In genomic region chr17:17089206-17089550, GRCh38 we compare ENCODE assay signal across 19 cellular contexts. TPM values are rescaled to one million over a fixed set of nuclear protein-coding genes. Genes with fewer than 3 reads are reported as not detected.
DNase-seq lines count a peak whose midpoint lies in the region; ATAC-seq and TF ChIP-seq lines count a peak whose summit lies in the region.
"Had no signal": no experiment of that assay in that cellular context is flagged by ENCODE, and none has a peak within 500 bp of the region (broad histone marks: within the 10 kb centered on the region; RNA-seq: fewer than 3 reads in every experiment).

No MANE protein-coding gene starts in this region.

- H3K27me3 ChIP-seq in H9 (ENCODE audit: insufficient read depth, low read length) (no peaks in the 10 kb centered on the region), psoas muscle (ENCODE audit: insufficient read depth in 3 of 3, low read length in 2 of 3) (no peaks in the 10 kb centered on the region)
- H3K27me3 ChIP-seq: vagina had no signal

- H3K27ac Mint-ChIP-seq in activated CD4-positive, alpha-beta T cell treated with anti-CD3 and anti-CD28 coated beads, Interleukin-2, amount 10 ng/mL, durations not matched to agents 7 days and 5 days, result peak overlapping the region; percentile 79
- H3K27ac Mint-ChIP-seq in H9, result peak overlapping the region; percentile 4 to 53 (median 34); a peak in 2 of 7 replicates
- H3K27ac Mint-ChIP-seq in activated naive CD8-positive, alpha-beta T cell treated with anti-CD3 and anti-CD28 coated beads for 36 hours, result peak overlapping the region; percentile 32

- no peak overlapping the region for H3K14ac ChIP-seq in H9 (ENCODE audit: insufficient read depth, low read length)

- H3T11ph ChIP-seq in H9 (ENCODE audit: low read length), result no peak overlapping the region

- CTCF ChIA-PET in activated CD4-positive, alpha-beta T cell treated with anti-CD3 and anti-CD28 coated beads, Interleukin-2, amount 10 ng/mL, durations not matched to agents 7 days and 5 days (lab: Charles Lee), result interaction anchor here (1.0 to 1.7 kb wide), 3 partner anchors 15 to 53 kb away, joined by 3 to 5 read pairs (median 5); no protein-coding TSS in a partner anchor

- H3K23ac ChIP-seq in H9 (ENCODE audit: insufficient read length, low read depth, low read length), result no peak overlapping the region

- H2BK5ac ChIP-seq in H9 (ENCODE audit: insufficient read length, low read length), result no peak overlapping the region

- peaks cover 6% of the 10 kb centered on the region for H3K4me1 ChIP-seq in H9 (ENCODE audit: insufficient read depth, low read length)
- peaks cover 81% of the 10 kb centered on the region for H3K4me1 ChIP-seq in psoas muscle
- H3K4me1 ChIP-seq: prostate gland had no signal

- no peaks in the 10 kb centered on the region for H4K20me1 ChIP-seq in H9 (ENCODE audit: control insufficient read depth, insufficient read depth, insufficient read length)

- H3K56ac ChIP-seq in H9 (ENCODE audit: insufficient read length, low read depth, low read length), result no peak overlapping the region

- H3K4me3 Mint-ChIP-seq in activated CD4-positive, alpha-beta T cell treated with anti-CD3 and anti-CD28 coated beads, Interleukin-2, amount 10 ng/mL, durations not matched to agents 7 days and 5 days, result no peak overlapping the region
- no peak overlapping the region for H3K4me3 Mint-ChIP-seq in H9
- H3K4me3 Mint-ChIP-seq in activated naive CD8-positive, alpha-beta T cell treated with anti-CD3 and anti-CD28 coated beads for 36 hours, result no peak overlapping the region

- H4K5ac ChIP-seq in H9 (ENCODE audit: insufficient read length, low read depth, low read length), result no peak overlapping the region

- no peak overlapping the region for H2BK15ac ChIP-seq in H9 (ENCODE audit: low read depth, low read length)

- H3K36me3 ChIP-seq in psoas muscle (ENCODE audit: insufficient read depth in 1 of 2, low read depth in 1 of 2), result peaks cover 0 to 21% of the 10 kb centered on the region in 2 donors
- H3K36me3 ChIP-seq: prostate gland, vagina had no signal

- H3K4me1 Mint-ChIP-seq in activated CD4-positive, alpha-beta T cell treated with anti-CD3 and anti-CD28 coated beads, Interleukin-2, amount 10 ng/mL, durations not matched to agents 7 days and 5 days, result peaks cover 21% of the 10 kb centered on the region
- H3K4me1 Mint-ChIP-seq in H9, result peaks cover 26 to 36% of the 10 kb centered on the region in 2 experiments
- H3K4me1 Mint-ChIP-seq in activated naive CD8-positive, alpha-beta T cell treated with anti-CD3 and anti-CD28 coated beads for 36 hours, result peaks cover 31% of the 10 kb centered on the region

- H2AK5ac ChIP-seq in H9 (ENCODE audit: insufficient read length, low read length), result no peak overlapping the region

- no peaks in the 10 kb centered on the region for H3K79me2 ChIP-seq in H9 (ENCODE audit: insufficient read depth, low read length)

- intact Hi-C loops in psoas muscle (cut with DNase I), result no loop called here

- no peaks in the 10 kb centered on the region for H3K23me2 ChIP-seq in H9 (ENCODE audit: insufficient read length, low read depth, low read length, poor library complexity, severe bottlenecking)

- H3K4me2 ChIP-seq in H9 (ENCODE audit: insufficient read depth, insufficient read length, low read length), result no peak overlapping the region
- H3K4me2 ChIP-seq: KMS-11 had no signal

- no peak overlapping the region for H3K9ac ChIP-seq in H9 (ENCODE audit: extremely low read depth, insufficient read length, low read length)
- H3K9ac ChIP-seq: KMS-11 had no signal

- H2BK20ac ChIP-seq in H9 (ENCODE audit: low read depth, low read length, poor library complexity, severe bottlenecking), result no peak overlapping the region

- H2BK120ac ChIP-seq in H9 (ENCODE audit: low read depth, low read length, poor library complexity, severe bottlenecking), result no peak overlapping the region

- no peaks in the 10 kb centered on the region for H3K27me3 Mint-ChIP-seq in activated CD4-positive, alpha-beta T cell treated with anti-CD3 and anti-CD28 coated beads, Interleukin-2, amount 10 ng/mL, durations not matched to agents 7 days and 5 days
- H3K27me3 Mint-ChIP-seq in H9 (ENCODE audit: low read depth), result no peaks in the 10 kb centered on the region
- H3K27me3 Mint-ChIP-seq in activated naive CD8-positive, alpha-beta T cell treated with anti-CD3 and anti-CD28 coated beads for 36 hours, result no peaks in the 10 kb centered on the region
- H3K27me3 Mint-ChIP-seq: naive B cell had no signal

- no peak overlapping the region for H4K91ac ChIP-seq in H9 (ENCODE audit: insufficient read length, low read depth, low read length)

- no peak overlapping the region for H2BK12ac ChIP-seq in H9 (ENCODE audit: insufficient read length, low read depth, low read length)

- ATAC-seq in psoas muscle (no peak), SK-N-SH treated with all-trans-retinoic acid at 6 μM for 48 hours (no peak), GM18517 (IDR thresholded peaks at IDR 0.05; ENCODE audit: unreplicated experiment) (no peak)
- ATAC-seq: Right ventricle myocardium inferior had no signal

- H3K27ac ChIP-seq in H9 (ENCODE audit: insufficient read length, low read depth, low read length) (no peak overlapping the region), psoas muscle (peak overlapping the region; percentile 81)
- H3K27ac ChIP-seq: KMS-11, prostate gland, vagina had no signal

- no peaks in the 10 kb centered on the region for H3K9me3 Mint-ChIP-seq in activated CD4-positive, alpha-beta T cell treated with anti-CD3 and anti-CD28 coated beads, Interleukin-2, amount 10 ng/mL, durations not matched to agents 7 days and 5 days
- H3K9me3 Mint-ChIP-seq in H9, result no peaks in the 10 kb centered on the region
- H3K9me3 Mint-ChIP-seq in activated naive CD8-positive, alpha-beta T cell treated with anti-CD3 and anti-CD28 coated beads for 36 hours, result no peaks in the 10 kb centered on the region
- H3K9me3 Mint-ChIP-seq: naive B cell had no signal

- WGBS in H9 (ENCODE audit: extremely low coverage, insufficient read length, low lambda C conversion rate), result no CpG with 5 or more reads among the region's 3 CpGs
- WGBS in psoas muscle, 3 donors, result 53 to 63% (median 58%) methylated on average over 3 of the region's 3 CpGs

- POLR2A ChIA-PET in activated CD4-positive, alpha-beta T cell treated with anti-CD3 and anti-CD28 coated beads, Interleukin-2, amount 10 ng/mL, durations not matched to agents 7 days and 5 days (lab: Charles Lee), result interaction anchor here (0.9 kb wide), 1 partner anchor 42 kb away, joined by 3 read pairs; no protein-coding TSS in a partner anchor

- no peak overlapping the region for H4K8ac ChIP-seq in H9 (replicated peaks; ENCODE audit: insufficient read length, low read depth, low read length)

- no peak overlapping the region for H3K18ac ChIP-seq in H9 (ENCODE audit: insufficient read length, low read depth, low read length)

- no peak overlapping the region for H2AFZ ChIP-seq in H9 (ENCODE audit: low read length)

- H3K4ac ChIP-seq in H9 (ENCODE audit: low read depth, low read length), result no peak overlapping the region

- H3K79me1 ChIP-seq in H9 (ENCODE audit: insufficient read depth, low read depth, low read length, poor library complexity, severe bottlenecking), result no peaks in the 10 kb centered on the region

- no peak for TF ChIP-seq CTCF in H9 (conservative IDR thresholded peaks at IDR 0.05)
- no peak for TF ChIP-seq CTCF in psoas muscle (IDR thresholded peaks at IDR 0.05)

- peaks cover 9% of the 10 kb centered on the region for H3K36me3 Mint-ChIP-seq in activated CD4-positive, alpha-beta T cell treated with anti-CD3 and anti-CD28 coated beads, Interleukin-2, amount 10 ng/mL, durations not matched to agents 7 days and 5 days (ENCODE audit: low read depth)
- peaks cover 0 to 14% (median 6%) of the 10 kb centered on the region in 3 experiments; a peak in 5 of 7 replicates for H3K36me3 Mint-ChIP-seq in H9 (ENCODE audit: insufficient read depth in 1 of 3, low read depth in 3 of 3)
- H3K36me3 Mint-ChIP-seq in activated naive CD8-positive, alpha-beta T cell treated with anti-CD3 and anti-CD28 coated beads for 36 hours, result peaks cover 6% of the 10 kb centered on the region

- DNase-seq in activated CD4-positive, alpha-beta T cell treated with anti-CD3 and anti-CD28 coated beads, Interleukin-2, amount 10 ng/mL, durations not matched to agents 7 days and 5 days, result no peak
- DNase-seq in activated CD4-positive, alpha-beta T cell treated with anti-CD3 and anti-CD28 coated beads for 4 hours, result no peak
- DNase-seq in H9 (no peak), psoas muscle (no peak), anterior cingulate cortex (lab: John Stamatoyannopoulos, UW) (no peak)
- DNase-seq in activated naive CD8-positive, alpha-beta T cell treated with anti-CD3 and anti-CD28 coated beads for 36 hours, result no peak
- DNase-seq: ACHN; activated CD4-positive, alpha-beta T cell treated with anti-CD3 and anti-CD28 coated beads for 48 hours; naive B cell; NCI-H2227 treated with DMSO at 0.1 percent for 48 hours; stimulated activated CD4-positive, alpha-beta T cell treated with anti-CD3 and anti-CD28 coated beads, Interleukin-12 subunit alpha, Interleukin-12 subunit beta, amount 100 ng/mL, for 4 hours; stimulated activated naive CD4-positive, alpha-beta T cell treated with Interleukin-2 at 50 U/mL for 16 hours had no signal

- H3K9me3 ChIP-seq in H9 (ENCODE audit: control insufficient read depth, low read depth, low read length) (no peaks in the 10 kb centered on the region), psoas muscle (no peaks in the 10 kb centered on the region)
- H3K9me3 ChIP-seq: prostate gland, vagina had no signal

- H3K4me3 ChIP-seq in psoas muscle, result no peak overlapping the region
- H3K4me3 ChIP-seq: lung, prostate gland, vagina had no signal

TF ChIP-seq in SK-N-SH treated with all-trans-retinoic acid at 6 μM for 48 hours, 23 proteins besides CTCF, POLR2A, EP300 and RAD21 (continues in another document):
- TF ChIP-seq ISL1 (CRISPR knock-in tag; IDR thresholded peaks at IDR 0.05), result no peak
- TF ChIP-seq ARNTL (CRISPR knock-in tag; IDR thresholded peaks at IDR 0.05; ENCODE audit: borderline replicate concordance, low read depth), result no peak
- TF ChIP-seq, protein P1, sequence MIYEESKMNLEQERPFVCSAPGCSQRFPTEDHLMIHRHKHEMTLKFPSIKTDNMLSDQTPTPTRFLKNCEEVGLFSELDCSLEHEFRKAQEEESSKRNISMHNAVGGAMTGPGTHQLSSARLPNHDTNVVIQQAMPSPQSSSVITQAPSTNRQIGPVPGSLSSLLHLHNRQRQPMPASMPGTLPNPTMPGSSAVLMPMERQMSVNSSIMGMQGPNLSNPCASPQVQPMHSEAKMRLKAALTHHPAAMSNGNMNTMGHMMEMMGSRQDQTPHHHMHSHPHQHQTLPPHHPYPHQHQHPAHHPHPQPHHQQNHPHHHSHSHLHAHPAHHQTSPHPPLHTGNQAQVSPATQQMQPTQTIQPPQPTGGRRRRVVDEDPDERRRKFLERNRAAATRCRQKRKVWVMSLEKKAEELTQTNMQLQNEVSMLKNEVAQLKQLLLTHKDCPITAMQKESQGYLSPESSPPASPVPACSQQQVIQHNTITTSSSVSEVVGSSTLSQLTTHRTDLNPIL (CRISPR knock-in tag; IDR thresholded peaks at IDR 0.05; ENCODE audit: low read depth), result no peak
- TF ChIP-seq ZFP3 (CRISPR knock-in tag; IDR thresholded peaks at IDR 0.05), result no peak

RNA-seq across cellular contexts. Expression of gene MPRIP, which starts 46.9 kb away (rescaled TPM):
- total RNA-seq in activated CD4-positive, alpha-beta T cell treated with anti-CD3 and anti-CD28 coated beads, Interleukin-2, amount 10 ng/mL, durations not matched to agents 7 days and 5 days, result 100 to 1,000 TPM; 234 to 261 TPM
- total RNA-seq in H9 (2021) (129 and 132 TPM in 2 replicates), psoas muscle (100 to 1,000 TPM; 228 to 322 (median 258) TPM)
- total RNA-seq in activated naive CD8-positive, alpha-beta T cell treated with anti-CD3 and anti-CD28 coated beads for 36 hours, result 100 to 1,000 TPM; 130 to 143 TPM
- 100 to 1,000 TPM; 142 to 270 (median 184) TPM for polyA plus RNA-seq in psoas muscle
